In genomic region chr1:233790662-233791371, GRCh38 we compare ENCODE assay signal across 8 cellular contexts.
DNase-seq lines count a peak whose midpoint lies in the region; ATAC-seq, FAIRE-seq and TF ChIP-seq lines count a peak whose summit lies in the region.

No MANE protein-coding gene starts in this region.

- H3K36me3 ChIP-seq in esophagus muscularis mucosa, result no peaks in the 10 kb centered on the region
- H3K36me3 ChIP-seq in upper lobe of right lung, result no peaks in the 10 kb centered on the region

- WGBS in esophagus muscularis mucosa, result 37% methylated on average over 7 of the region's 8 CpGs

- H3K27ac Mint-ChIP-seq in naive B cell, result no peak overlapping the region

- TF ChIP-seq CTCF in esophagus muscularis mucosa (IDR thresholded peaks at IDR 0.05) (peak; percentile 79 to 88 (median 83)), upper lobe of right lung (IDR thresholded peaks at IDR 0.05) (peak; percentile 87)

- no peaks in the 10 kb centered on the region for H3K36me3 Mint-ChIP-seq in naive B cell

- H3K27me3 ChIP-seq in esophagus muscularis mucosa (peaks cover 0 to 13% (median 0%) of the 10 kb centered on the region in 4 donors), upper lobe of right lung (no peaks in the 10 kb centered on the region)

- no peaks in the 10 kb centered on the region for H3K4me1 ChIP-seq in esophagus muscularis mucosa
- no peaks in the 10 kb centered on the region for H3K4me1 ChIP-seq in upper lobe of right lung

- TF ChIP-seq POLR2A in esophagus muscularis mucosa (IDR thresholded peaks at IDR 0.05; ENCODE audit: low read depth), result no peak

- H3K9me3 Mint-ChIP-seq in naive B cell, result peaks cover 0 to 13% (median 7%) of the 10 kb centered on the region in 7 donors

- peak; percentile 93 for DNase-seq in COLO829 (ENCODE audit: low spot score)
- peak; percentile 48 for DNase-seq in GM19239 (ENCODE audit: insufficient read length, low spot score)
- DNase-seq in NCI-H345 treated with DMSO at 0.1 percent for 48 hours (lab: John Stamatoyannopoulos, UW; ENCODE audit: unreplicated experiment), result peak; percentile 52
- peak; percentile 6 for DNase-seq in activated CD4-positive, alpha-beta T cell treated with anti-CD3 and anti-CD28 coated beads, Interleukin-2, amount 50 U/mL, for 1 hour
- DNase-seq in esophagus muscularis mucosa (ENCODE audit: extremely low spot score), result no peak
- DNase-seq in naive B cell, result peak; percentile 14
- DNase-seq in upper lobe of right lung, result no peak

- intact Hi-C loops in esophagus muscularis mucosa (cut with DNase I), result loop anchor here (2.0 to 10.0 kb wide), 2 partner anchors 350 to 486 kb away; no protein-coding TSS in a partner anchor
- intact Hi-C loops in upper lobe of right lung (cut with DNase I), result loop anchor here (10.0 kb wide), 1 partner anchor 346 kb away; no protein-coding TSS in a partner anchor

- H3K4me3 ChIP-seq in esophagus muscularis mucosa, result no peak overlapping the region
- H3K4me3 ChIP-seq in upper lobe of right lung, result no peak overlapping the region

- ATAC-seq in HG03378 (IDR thresholded peaks at IDR 0.05; ENCODE audit: unreplicated experiment) (peak; percentile 93), naive B cell (ENCODE audit: low read depth in 2 of 2) (peak; percentile 41 to 56), upper lobe of right lung (peak; percentile 94)

- H3K4me1 Mint-ChIP-seq in naive B cell, result no peaks in the 10 kb centered on the region

- peaks cover 0 to 7% (median 2%) of the 10 kb centered on the region in 4 donors for H3K9me3 ChIP-seq in esophagus muscularis mucosa
- H3K9me3 ChIP-seq in upper lobe of right lung, result no peaks in the 10 kb centered on the region

- H3K27ac ChIP-seq in esophagus muscularis mucosa (replicated peaks in 1 of 4), result no peak overlapping the region
- no peak overlapping the region for H3K27ac ChIP-seq in upper lobe of right lung

- TF ChIP-seq EP300 in esophagus muscularis mucosa (IDR thresholded peaks at IDR 0.05), result no peak

- peak; percentile 92 for FAIRE-seq in GM19239 (lab: Jason Lieb, UNC)

- peaks cover 12 to 22% (median 15%) of the 10 kb centered on the region in 3 donors for H3K27me3 Mint-ChIP-seq in naive B cell

- H3K4me3 Mint-ChIP-seq in naive B cell, result no peak overlapping the region

Comparison
In these comparisons a context has a peak if more than half of its experiments do, and no peak if none do; other contexts are left out.
1. DNase-seq: peak in COLO829 (single experiment), GM19239 (single experiment), NCI-H345 treated with DMSO at 0.1 percent for 48 hours (single experiment), activated CD4-positive, alpha-beta T cell treated with anti-CD3 and anti-CD28 coated beads, Interleukin-2, amount 50 U/mL, for 1 hour (single experiment) and naive B cell (single experiment); none in esophagus muscularis mucosa (single experiment) and upper lobe of right lung (single experiment).
2. Peak in every context shown above with its lines, with median percentiles within 50 percentile points of each other: ATAC-seq.